2 cellular contexts compared by ENCODE assay signal in genomic region chr5:109453251-109453650, GRCh38.
TF ChIP-seq lines count a peak whose summit lies in the region.

No MANE protein-coding gene starts in this region.

TF ChIP-seq in SK-N-SH, 30 proteins besides CTCF, POLR2A, EP300 and RAD21 (continued from another document):
- TF ChIP-seq REST (IDR thresholded peaks at IDR 0.05; ENCODE audit: low read depth, low read length) (no peak), NFIC (IDR thresholded peaks at IDR 0.05; ENCODE audit: borderline replicate concordance) (no peak), GABPA (IDR thresholded peaks at IDR 0.05; ENCODE audit: low read depth) (no peak), NRF1 (IDR thresholded peaks at IDR 0.05; ENCODE audit: low read depth, low read length) (no peak), TEAD4 (IDR thresholded peaks at IDR 0.05; ENCODE audit: borderline replicate concordance, insufficient read depth) (no peak), SIN3A (IDR thresholded peaks at IDR 0.05; ENCODE audit: borderline replicate concordance, low read depth, low read length) (no peak), PBX3 (IDR thresholded peaks at IDR 0.05) (no peak), ZBTB33 (IDR thresholded peaks at IDR 0.05; ENCODE audit: borderline replicate concordance, low read depth) (no peak), ELF1 (IDR thresholded peaks at IDR 0.05) (no peak), GATA2 (CRISPR knock-in tag; IDR thresholded peaks at IDR 0.05) (no peak), IRF3 (IDR thresholded peaks at IDR 0.05; ENCODE audit: low read depth, low read length) (no peak), EZH2phosphoT487 (IDR thresholded peaks at IDR 0.05; ENCODE audit: borderline replicate concordance, low read depth) (no peak)

TF ChIP-seq in SK-N-SH treated with all-trans-retinoic acid at 6 μM for 48 hours, 23 proteins besides CTCF, POLR2A, EP300 and RAD21 (continued from another document):
- no peak for TF ChIP-seq PATZ1 (CRISPR knock-in tag; IDR thresholded peaks at IDR 0.05; ENCODE audit: borderline replicate concordance)
- no peak for TF ChIP-seq TSHZ2 (CRISPR knock-in tag; IDR thresholded peaks at IDR 0.05)
- TF ChIP-seq GLIS3 (CRISPR knock-in tag; IDR thresholded peaks at IDR 0.05) = no peak
- no peak for TF ChIP-seq PPARA (CRISPR knock-in tag; IDR thresholded peaks at IDR 0.05; ENCODE audit: borderline replicate concordance)
- no peak for TF ChIP-seq CSRNP3 (CRISPR knock-in tag; IDR thresholded peaks at IDR 0.05)
- no peak for TF ChIP-seq ESRRG (CRISPR knock-in tag; IDR thresholded peaks at IDR 0.05)
- TF ChIP-seq ZFP30 (CRISPR knock-in tag; IDR thresholded peaks at IDR 0.05) = no peak
- no peak for TF ChIP-seq CSDC2 (CRISPR knock-in tag; IDR thresholded peaks at IDR 0.05)
- no peak for TF ChIP-seq ZC3H10 (CRISPR knock-in tag; IDR thresholded peaks at IDR 0.05)
- no peak for TF ChIP-seq ZFP3 (CRISPR knock-in tag; IDR thresholded peaks at IDR 0.05)
- TF ChIP-seq ARNTL (CRISPR knock-in tag; IDR thresholded peaks at IDR 0.05; ENCODE audit: borderline replicate concordance, low read depth) = no peak
- TF ChIP-seq TCF4 (CRISPR knock-in tag; IDR thresholded peaks at IDR 0.05; ENCODE audit: borderline replicate concordance) = no peak
- TF ChIP-seq TOX (CRISPR knock-in tag; IDR thresholded peaks at IDR 0.05; ENCODE audit: borderline replicate concordance) = no peak
- TF ChIP-seq SNAI2 (CRISPR knock-in tag; IDR thresholded peaks at IDR 0.05) = no peak
